ENCODE assay signal across 8 cellular contexts in genomic region chr7:117110480-117111315, GRCh38.
DNase-seq lines count a peak whose midpoint lies in the region; ATAC-seq and TF ChIP-seq lines count a peak whose summit lies in the region.

No MANE protein-coding gene starts in this region.

- no peaks in the 10 kb centered on the region for H3K36me3 ChIP-seq in upper lobe of right lung

- H3K9me3 Mint-ChIP-seq in activated T-cell treated with anti-CD3 and anti-CD28 coated beads, Interleukin-2, amount 50 U/mL, for 4 hours, result no peaks in the 10 kb centered on the region
- H3K9me3 Mint-ChIP-seq in neural crest cell, result peaks cover 9% of the 10 kb centered on the region

- no peak overlapping the region for H3K4me3 ChIP-seq in upper lobe of right lung

- H3K4me3 Mint-ChIP-seq in activated T-cell treated with anti-CD3 and anti-CD28 coated beads, Interleukin-2, amount 50 U/mL, for 4 hours, result no peak overlapping the region
- no peak overlapping the region for H3K4me3 Mint-ChIP-seq in neural crest cell

- H3K27ac Mint-ChIP-seq in neural crest cell (ENCODE audit: unreplicated experiment), result peak overlapping the region; percentile 75

- no peaks in the 10 kb centered on the region for H3K27me3 Mint-ChIP-seq in activated T-cell treated with anti-CD3 and anti-CD28 coated beads, Interleukin-2, amount 50 U/mL, for 4 hours (ENCODE audit: low read depth)
- H3K27me3 Mint-ChIP-seq in neural crest cell (ENCODE audit: low read depth), result no peaks in the 10 kb centered on the region

- no peaks in the 10 kb centered on the region for H3K9me3 ChIP-seq in upper lobe of right lung

- intact Hi-C loops in upper lobe of right lung (cut with DNase I), result loop anchor here (10.0 kb wide), 1 partner anchor 126 kb away; no protein-coding TSS in a partner anchor

- ATAC-seq in GM19463 (IDR thresholded peaks at IDR 0.05; ENCODE audit: unreplicated experiment) (peak; percentile 98), HG03460 (IDR thresholded peaks at IDR 0.05; ENCODE audit: unreplicated experiment) (peak; percentile 98), upper lobe of right lung (no peak)
- peak; percentile 97 to 99 for ATAC-seq in activated T-cell treated with anti-CD3 and anti-CD28 coated beads, Interleukin-2, amount 50 U/mL, for 4 hours

- H3K4me1 Mint-ChIP-seq in activated T-cell treated with anti-CD3 and anti-CD28 coated beads, Interleukin-2, amount 50 U/mL, for 4 hours (ENCODE audit: low read depth), result peaks cover 27% of the 10 kb centered on the region
- H3K4me1 Mint-ChIP-seq in neural crest cell, result peaks cover 6% of the 10 kb centered on the region

- TF ChIP-seq CTCF in neural crest cell (conservative IDR thresholded peaks at IDR 0.05), result no peak
- TF ChIP-seq CTCF in upper lobe of right lung (IDR thresholded peaks at IDR 0.05), result no peak

- peaks cover 9% of the 10 kb centered on the region for H3K4me1 ChIP-seq in upper lobe of right lung

- peaks cover 1% of the 10 kb centered on the region for H3K36me3 Mint-ChIP-seq in activated T-cell treated with anti-CD3 and anti-CD28 coated beads, Interleukin-2, amount 50 U/mL, for 4 hours (ENCODE audit: insufficient read depth)
- peaks cover 12% of the 10 kb centered on the region for H3K36me3 Mint-ChIP-seq in neural crest cell (ENCODE audit: low read depth)

- DNase-seq in CMK (ENCODE audit: low read depth) (peak; percentile 53), neural crest cell (ENCODE audit: low read depth, low spot score) (no peak), superior temporal gyrus (ENCODE audit: extremely low spot score) (no peak), upper lobe of right lung (no peak), H4 (ENCODE audit: low spot score) (no peak)
- DNase-seq in activated T-cell treated with anti-CD3 and anti-CD28 coated beads, Interleukin-2, amount 50 U/mL, for 4 hours, result peak; percentile 12

- H3K27me3 ChIP-seq in upper lobe of right lung, result no peaks in the 10 kb centered on the region

- no peak overlapping the region for H3K27ac ChIP-seq in upper lobe of right lung

Comparison
In these comparisons a context has a peak if more than half of its experiments do, and no peak if none do; other contexts are left out.
1. DNase-seq: peak in CMK (single experiment) and activated T-cell treated with anti-CD3 and anti-CD28 coated beads, Interleukin-2, amount 50 U/mL, for 4 hours (single experiment); none in neural crest cell (single experiment), superior temporal gyrus (single experiment), upper lobe of right lung (single experiment) and H4 (single experiment).